Comparison of ENCODE assay signal across 11 cellular contexts in genomic region chr17:17792143-17792550, GRCh38. TPM values are rescaled to one million over a fixed set of nuclear protein-coding genes. Genes with fewer than 3 reads are reported as not detected.
DNase-seq lines count a peak whose midpoint lies in the region; ATAC-seq lines count a peak whose summit lies in the region.
"Had no signal": no experiment of that assay in that cellular context is flagged by ENCODE, and none has a peak within 500 bp of the region (broad histone marks: within the 10 kb centered on the region; RNA-seq: fewer than 3 reads in every experiment).

No MANE protein-coding gene starts in this region.

- DNase-seq in CD4-positive, alpha-beta memory T cell = no peak
- DNase-seq in caudate nucleus (lab: John Stamatoyannopoulos, UW) = peak in 2 of 61 donors; percentile 57 to 64
- peak in 3 of 10 donors; percentile 26 to 37 (median 37) for DNase-seq in naive thymus-derived CD8-positive, alpha-beta T cell
- DNase-seq in NCI-H510A treated with DMSO at 0.1 percent for 48 hours (lab: John Stamatoyannopoulos, UW) = no peak
- DNase-seq in OCI-M2 (lab: John Stamatoyannopoulos, UW; ENCODE audit: unreplicated experiment) = no peak
- DNase-seq: DMS153, OCI-M1 had no signal

- H3K27me3 Mint-ChIP-seq in CD4-positive, alpha-beta memory T cell = no peaks in the 10 kb centered on the region
- no peaks in the 10 kb centered on the region for H3K27me3 Mint-ChIP-seq in naive thymus-derived CD8-positive, alpha-beta T cell

- no peaks in the 10 kb centered on the region for H3K9me3 ChIP-seq in CD4-positive, alpha-beta memory T cell (ENCODE audit: control insufficient read depth in 1 of 2, low read length in 2 of 2)

- intact Hi-C loops in CD4-positive, alpha-beta memory T cell (cut with micrococcal nuclease) = loop anchor here (1.0 kb wide), 1 partner anchor 40 kb away; no protein-coding TSS in a partner anchor

- POLR2A ChIA-PET in CD4-positive, alpha-beta memory T cell (lab: Charles Lee; ENCODE audit: partially characterized antibody) = interaction anchor here (0.9 kb wide), 1 partner anchor 12 kb away, joined by 3 read pairs; no protein-coding TSS in a partner anchor
- POLR2A ChIA-PET in naive thymus-derived CD8-positive, alpha-beta T cell (lab: Charles Lee) = interaction anchor here (0.9 to 2.1 kb wide), 9 partner anchors 8 to 57 kb away, joined by 3 to 17 read pairs (median 6); partner anchors contain the start of gene SREBF1

- H3K4me1 ChIP-seq in CD4-positive, alpha-beta memory T cell (ENCODE audit: insufficient read depth, low read length) = peaks cover 20% of the 10 kb centered on the region

- CTCF ChIA-PET in CD4-positive, alpha-beta memory T cell (lab: Charles Lee; ENCODE audit: partially characterized antibody) = interaction anchor here (1.9 kb wide), 1 partner anchor 20 kb away, joined by 6 read pairs; no protein-coding TSS in a partner anchor

- H3K27ac Mint-ChIP-seq in CD4-positive, alpha-beta memory T cell = peak overlapping the region; percentile 15 to 86 (median 76)
- H3K27ac Mint-ChIP-seq in naive thymus-derived CD8-positive, alpha-beta T cell = peak overlapping the region; percentile 77 to 96 (median 94)

- no peaks in the 10 kb centered on the region for H3K36me3 ChIP-seq in CD4-positive, alpha-beta memory T cell (ENCODE audit: insufficient read depth, low read length)

- H3K4me3 Mint-ChIP-seq in CD4-positive, alpha-beta memory T cell = peak overlapping the region in 7 of 8 donors; percentile 41 to 74 (median 56)
- H3K4me3 Mint-ChIP-seq in naive thymus-derived CD8-positive, alpha-beta T cell = peak overlapping the region; percentile 24 to 83 (median 65)

- peak; percentile 6 for ATAC-seq in HG02981 (IDR thresholded peaks at IDR 0.05; ENCODE audit: unreplicated experiment)
- ATAC-seq in naive thymus-derived CD8-positive, alpha-beta T cell = peak; percentile 4 to 5
- ATAC-seq in HG03196 (IDR thresholded peaks at IDR 0.05; ENCODE audit: unreplicated experiment) = no peak
- ATAC-seq: GM12878 had no signal

- H3K4me3 ChIP-seq in CD4-positive, alpha-beta memory T cell (ENCODE audit: low read length in 2 of 2) = no peak overlapping the region
- H3K4me3 ChIP-seq: GM12878 had no signal

- H3K4me1 Mint-ChIP-seq in CD4-positive, alpha-beta memory T cell = peaks cover 12 to 33% (median 18%) of the 10 kb centered on the region in 4 donors
- H3K4me1 Mint-ChIP-seq in naive thymus-derived CD8-positive, alpha-beta T cell = peaks cover 21 to 43% (median 31%) of the 10 kb centered on the region in 4 donors

- no peaks in the 10 kb centered on the region for H3K9me3 Mint-ChIP-seq in CD4-positive, alpha-beta memory T cell
- no peaks in the 10 kb centered on the region for H3K9me3 Mint-ChIP-seq in naive thymus-derived CD8-positive, alpha-beta T cell
- H3K9me3 Mint-ChIP-seq: activated T-helper 2 cell treated with anti-CD3 and anti-CD28 coated beads, Interferon-gamma antibody, Interleukin-2, Interleukin-4, amounts not matched to agents 10 μg/mL and 5 μg/mL and 100 μg/mL, durations not matched to agents 14 hours and 24 hours and 36 hours had no signal

- no peaks in the 10 kb centered on the region for H3K36me3 Mint-ChIP-seq in CD4-positive, alpha-beta memory T cell
- peaks cover 0 to 12% (median 0%) of the 10 kb centered on the region in 3 donors for H3K36me3 Mint-ChIP-seq in naive thymus-derived CD8-positive, alpha-beta T cell

- no peaks in the 10 kb centered on the region for H3K27me3 ChIP-seq in CD4-positive, alpha-beta memory T cell (ENCODE audit: insufficient read depth, low read length)

- no peak overlapping the region for H3K27ac ChIP-seq in CD4-positive, alpha-beta memory T cell (ENCODE audit: low read depth, low read length)
- H3K27ac ChIP-seq in caudate nucleus (ENCODE audit: low read depth, low read length) = peak overlapping the region; percentile 59

RNA-seq across cellular contexts. Expression of gene SREBF1, which starts 44.6 kb away (rescaled TPM):
- 10 to 100 TPM in 1 of 2 experiments, 1 to 10 TPM in 1; 10.0 to 11.7 TPM for total RNA-seq in CD4-positive, alpha-beta memory T cell
- polyA plus RNA-seq in CD4-positive, alpha-beta memory T cell = 10 to 100 TPM in 1 of 2 donors, 1 to 10 TPM in 1; 5.0 to 15.5 TPM
- 10 to 100 TPM; 40.6 to 43.8 TPM for total RNA-seq in naive thymus-derived CD8-positive, alpha-beta T cell
- polyA plus RNA-seq in naive thymus-derived CD8-positive, alpha-beta T cell = 10 to 100 TPM; 16.3 to 57.0 (median 44.8) TPM
